1 cellular context compared by ENCODE assay signal in the genomic region with DNA sequence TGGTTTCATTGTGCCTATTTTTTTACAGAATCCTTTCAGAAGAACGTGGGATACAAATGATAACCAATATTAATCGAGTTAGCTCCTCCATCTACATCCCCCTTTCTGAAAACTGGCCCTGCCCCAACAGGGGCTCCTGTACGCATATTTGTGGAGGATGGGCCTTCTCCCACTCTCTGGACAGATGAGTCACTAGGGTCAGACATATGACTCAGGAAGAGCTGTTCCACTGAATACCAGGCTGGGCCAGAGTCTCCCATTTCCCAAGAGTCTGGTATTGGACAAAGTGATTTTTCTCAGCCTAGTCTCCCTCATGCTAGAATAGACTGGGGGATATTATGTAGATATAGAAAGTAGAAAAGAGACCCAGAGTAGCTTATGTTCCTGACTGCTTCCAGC.
TF ChIP-seq lines count a peak whose summit lies in the region.

No MANE protein-coding gene starts in this region.

TF ChIP-seq in K562, 482 proteins besides CTCF, POLR2A, EP300 and RAD21 (continued from another document):
- TF ChIP-seq, protein P1, sequence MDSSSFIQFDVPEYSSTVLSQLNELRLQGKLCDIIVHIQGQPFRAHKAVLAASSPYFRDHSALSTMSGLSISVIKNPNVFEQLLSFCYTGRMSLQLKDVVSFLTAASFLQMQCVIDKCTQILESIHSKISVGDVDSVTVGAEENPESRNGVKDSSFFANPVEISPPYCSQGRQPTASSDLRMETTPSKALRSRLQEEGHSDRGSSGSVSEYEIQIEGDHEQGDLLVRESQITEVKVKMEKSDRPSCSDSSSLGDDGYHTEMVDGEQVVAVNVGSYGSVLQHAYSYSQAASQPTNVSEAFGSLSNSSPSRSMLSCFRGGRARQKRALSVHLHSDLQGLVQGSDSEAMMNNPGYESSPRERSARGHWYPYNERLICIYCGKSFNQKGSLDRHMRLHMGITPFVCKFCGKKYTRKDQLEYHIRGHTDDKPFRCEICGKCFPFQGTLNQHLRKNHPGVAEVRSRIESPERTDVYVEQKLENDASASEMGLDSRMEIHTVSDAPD (CRISPR knock-in tag; IDR thresholded peaks at IDR 0.05), result no peak
- peak; percentile 65; the same call in 1 of the 2 replicates for TF ChIP-seq JUN (IDR thresholded peaks at IDR 0.05; ENCODE audit: borderline replicate concordance, low read depth, low read length)
- no peak for TF ChIP-seq JUN (CRISPR knock-in tag; IDR thresholded peaks at IDR 0.05; ENCODE audit: borderline replicate concordance)
- TF ChIP-seq ZFP91 (CRISPR knock-in tag; IDR thresholded peaks at IDR 0.05), result no peak
- TF ChIP-seq SMAD4 (CRISPR knock-in tag; conservative IDR thresholded peaks at IDR 0.05), result peak; percentile 18; the same call in 1 of the 2 replicates
- peak; percentile 90 for TF ChIP-seq JUND (IDR thresholded peaks at IDR 0.05; ENCODE audit: borderline replicate concordance, low read depth, low read length)
- peak; percentile 50; the same call in 1 of the 3 replicates for TF ChIP-seq JUND (tag; IDR thresholded peaks at IDR 0.05; ENCODE audit: borderline replicate concordance, low read depth, low read length)
- TF ChIP-seq NFYB (IDR thresholded peaks at IDR 0.05; ENCODE audit: extremely low read depth, insufficient read length), result no peak
- TF ChIP-seq PHB (CRISPR knock-in tag; IDR thresholded peaks at IDR 0.05), result no peak
- TF ChIP-seq ZNF75A (CRISPR knock-in tag; IDR thresholded peaks at IDR 0.05), result no peak
- no peak for TF ChIP-seq ZBED1 (IDR thresholded peaks at IDR 0.05)
- 0 out of 4 replicates have a peak, but pooled peaks of 1 of the 2 experiments have one; percentile 11 for TF ChIP-seq TRIM24 (IDR thresholded peaks at IDR 0.05)
- TF ChIP-seq KAT7 (CRISPR knock-in tag; IDR thresholded peaks at IDR 0.05; ENCODE audit: borderline replicate concordance), result no peak
- TF ChIP-seq SMARCE1 (IDR thresholded peaks at IDR 0.05), result 0 out of 2 replicates have a peak, but pooled peaks have one; percentile 17
- TF ChIP-seq ZNF232 (CRISPR knock-in tag; IDR thresholded peaks at IDR 0.05), result no peak
- no peak for TF ChIP-seq HDAC1 (IDR thresholded peaks at IDR 0.05)
- TF ChIP-seq SMARCA4 (IDR thresholded peaks at IDR 0.05), result peak; percentile 59; the same call in 1 of the 2 replicates
- TF ChIP-seq, protein P2, sequence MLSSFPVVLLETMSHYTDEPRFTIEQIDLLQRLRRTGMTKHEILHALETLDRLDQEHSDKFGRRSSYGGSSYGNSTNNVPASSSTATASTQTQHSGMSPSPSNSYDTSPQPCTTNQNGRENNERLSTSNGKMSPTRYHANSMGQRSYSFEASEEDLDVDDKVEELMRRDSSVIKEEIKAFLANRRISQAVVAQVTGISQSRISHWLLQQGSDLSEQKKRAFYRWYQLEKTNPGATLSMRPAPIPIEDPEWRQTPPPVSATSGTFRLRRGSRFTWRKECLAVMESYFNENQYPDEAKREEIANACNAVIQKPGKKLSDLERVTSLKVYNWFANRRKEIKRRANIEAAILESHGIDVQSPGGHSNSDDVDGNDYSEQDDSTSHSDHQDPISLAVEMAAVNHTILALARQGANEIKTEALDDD (IDR thresholded peaks at IDR 0.05), result no peak
- no peak for TF ChIP-seq ZNF57 (CRISPR knock-in tag; IDR thresholded peaks at IDR 0.05)
- TF ChIP-seq RBM25 (IDR thresholded peaks at IDR 0.05; ENCODE audit: low read depth, low read length, severe bottlenecking), result no peak
